In genomic region chr5:162882629-162883028, GRCh38 we compare ENCODE assay signal across 26 cellular contexts.
"Had no signal": no experiment of that assay in that cellular context is flagged by ENCODE, and none has a peak within 500 bp of the region (broad histone marks: within the 10 kb centered on the region; RNA-seq: fewer than 3 reads in every experiment).

No MANE protein-coding gene starts in this region.

- H3K4me1 ChIP-seq: stomach, suprapubic skin, testis, thyroid gland, tibial artery, tibial nerve, transverse colon, upper lobe of left lung, upper lobe of right lung, uterus, vagina had no signal

- DNase-seq: stimulated activated CD4-positive, alpha-beta T cell treated with anti-CD3 and anti-CD28 coated beads, Interleukin-2, amount 100 ng/mL, for 48 hours; stimulated activated CD4-positive, alpha-beta T cell treated with anti-CD3 and anti-CD28 coated beads, Interleukin-4, amount 100 ng/mL, for 1 hour; stimulated activated CD4-positive, alpha-beta T cell treated with anti-CD3 and anti-CD28 coated beads, Interleukin-4, amount 100 ng/mL, for 24 hours; stimulated activated CD4-positive, alpha-beta T cell treated with anti-CD3 and anti-CD28 coated beads, Interleukin-4, amount 100 ng/mL, for 4 hours; stimulated activated CD8-positive, alpha-beta memory T cell treated with anti-CD3 and anti-CD28 coated beads, Interleukin-4, amount 100 ng/mL, for 48 hours; stimulated activated naive B cell treated with anti-CD40 and anti-IgM and Interleukin-4, amounts not matched to agents 10 μg/mL and 1 μg/mL and 100 μg/mL, for 72 hours; stimulated activated naive CD4-positive, alpha-beta T cell; stimulated activated naive CD4-positive, alpha-beta T cell treated with Interleukin-2 at 50 U/mL for 16 hours; stimulated activated naive CD8-positive, alpha-beta T cell treated with anti-CD3 and anti-CD28 coated beads, Interleukin-15, amount 100 ng/mL, for 72 hours; stimulated activated naive CD8-positive, alpha-beta T cell treated with anti-CD3 and anti-CD28 coated beads, Interleukin-15, Interleukin-2, amounts not matched to agents 100 U/mL and 50 U/mL, for 24 hours; stomach; substantia nigra; testis; thyroid gland; tibial artery; transverse colon; trophoblast cell; upper lobe of right lung; uterus had no signal

- H3K9me3 ChIP-seq: testis, thoracic aorta, thyroid gland, tibial artery, tibial nerve, transverse colon, upper lobe of right lung, uterus, vagina had no signal

- H3K36me3 ChIP-seq: stomach, suprapubic skin, thoracic aorta, thyroid gland, tibial artery, tibial nerve, transverse colon, upper lobe of left lung, upper lobe of right lung, uterus, vagina had no signal

- H3K4me3 ChIP-seq: stomach, suprapubic skin, testis, thoracic aorta, thyroid gland, tibial artery, tibial nerve, transverse colon, upper lobe of left lung, upper lobe of right lung, uterus, vagina had no signal

- H3K27me3 ChIP-seq: stomach, suprapubic skin, testis, thyroid gland, tibial artery, tibial nerve, transverse colon, upper lobe of left lung, upper lobe of right lung, uterus, vagina had no signal

- H3K27ac ChIP-seq: stomach, suprapubic skin, testis, thoracic aorta, thyroid gland, tibial artery, tibial nerve, transverse colon, upper lobe of left lung, upper lobe of right lung, uterus, vagina had no signal

- ATAC-seq: stimulated activated effector memory CD8-positive, alpha-beta T cell treated with anti-CD3 and anti-CD28 coated beads, Interleukin-12 subunit alpha, Interleukin-12 subunit beta, amount 100 ng/mL, for 72 hours; stimulated activated memory B cell treated with anti-CD40 and anti-IgM and Interleukin-4, amounts not matched to agents 10 μg/mL and 1 μg/mL and 100 μg/mL, for 72 hours; stimulated activated naive B cell treated with anti-CD40 and anti-IgM and Interleukin-4, amounts not matched to agents 10 μg/mL and 1 μg/mL and 100 μg/mL, for 72 hours; stimulated activated naive CD8-positive, alpha-beta T cell treated with anti-CD3 and anti-CD28 coated beads, Interleukin-15, amount 100 ng/mL, for 72 hours; stimulated activated naive CD8-positive, alpha-beta T cell treated with anti-CD3 and anti-CD28 coated beads, Interleukin-15, Interleukin-2, amounts not matched to agents 100 U/mL and 50 U/mL, for 24 hours; upper lobe of right lung had no signal
